Comparison of ENCODE assay signal across 1 cellular context in the genomic region with DNA sequence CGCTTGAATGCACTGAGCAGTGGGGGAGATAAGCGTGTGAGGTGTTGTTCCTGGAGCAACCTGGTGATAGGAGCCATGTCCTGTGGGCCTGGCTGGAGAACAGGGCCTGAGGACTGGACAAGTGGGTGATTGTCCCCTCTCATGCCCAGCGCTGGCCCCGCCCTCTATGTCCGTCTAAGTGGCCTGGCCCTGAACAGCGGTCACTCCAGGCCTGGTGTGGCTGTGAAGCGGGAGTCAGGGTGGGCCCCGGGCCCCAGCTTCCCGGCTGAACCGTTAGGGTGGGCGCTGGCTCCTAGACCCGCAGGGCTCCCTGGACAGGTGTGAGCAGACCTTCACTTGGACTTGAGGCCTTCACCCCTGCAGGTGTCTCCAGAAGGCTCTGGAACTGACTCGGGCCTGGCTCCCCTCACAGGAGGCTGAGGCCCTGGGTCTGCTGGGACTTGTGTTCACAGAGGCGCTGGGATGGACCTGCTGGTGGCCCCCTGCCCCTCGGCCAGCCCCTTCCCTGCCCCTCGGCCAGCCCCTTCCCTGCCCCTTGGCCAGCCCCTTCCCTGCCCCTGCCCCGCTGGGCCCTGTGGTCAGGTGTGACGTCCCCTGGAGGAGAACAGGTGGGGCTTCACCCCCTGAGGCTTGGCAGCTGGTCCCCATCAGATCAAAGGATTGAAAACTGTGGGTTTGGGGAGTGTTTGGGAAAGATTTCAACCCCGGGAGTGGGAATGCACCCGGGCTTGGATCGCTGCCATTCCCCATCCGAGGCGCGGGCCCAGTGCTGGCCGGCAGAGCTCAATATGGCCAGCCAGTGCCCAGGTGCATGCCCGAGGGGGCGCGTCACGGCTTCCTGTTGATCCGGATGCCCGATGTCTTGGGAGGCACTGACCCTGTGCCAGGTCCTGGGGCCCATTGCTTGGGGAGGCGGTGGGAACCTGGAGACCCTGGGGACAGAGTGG.
TF ChIP-seq lines count a peak whose summit lies in the region.

No MANE protein-coding gene starts in this region.

TF ChIP-seq in WTC11, 78 proteins besides CTCF, POLR2A, EP300 and RAD21:
- TF ChIP-seq, protein P1, sequence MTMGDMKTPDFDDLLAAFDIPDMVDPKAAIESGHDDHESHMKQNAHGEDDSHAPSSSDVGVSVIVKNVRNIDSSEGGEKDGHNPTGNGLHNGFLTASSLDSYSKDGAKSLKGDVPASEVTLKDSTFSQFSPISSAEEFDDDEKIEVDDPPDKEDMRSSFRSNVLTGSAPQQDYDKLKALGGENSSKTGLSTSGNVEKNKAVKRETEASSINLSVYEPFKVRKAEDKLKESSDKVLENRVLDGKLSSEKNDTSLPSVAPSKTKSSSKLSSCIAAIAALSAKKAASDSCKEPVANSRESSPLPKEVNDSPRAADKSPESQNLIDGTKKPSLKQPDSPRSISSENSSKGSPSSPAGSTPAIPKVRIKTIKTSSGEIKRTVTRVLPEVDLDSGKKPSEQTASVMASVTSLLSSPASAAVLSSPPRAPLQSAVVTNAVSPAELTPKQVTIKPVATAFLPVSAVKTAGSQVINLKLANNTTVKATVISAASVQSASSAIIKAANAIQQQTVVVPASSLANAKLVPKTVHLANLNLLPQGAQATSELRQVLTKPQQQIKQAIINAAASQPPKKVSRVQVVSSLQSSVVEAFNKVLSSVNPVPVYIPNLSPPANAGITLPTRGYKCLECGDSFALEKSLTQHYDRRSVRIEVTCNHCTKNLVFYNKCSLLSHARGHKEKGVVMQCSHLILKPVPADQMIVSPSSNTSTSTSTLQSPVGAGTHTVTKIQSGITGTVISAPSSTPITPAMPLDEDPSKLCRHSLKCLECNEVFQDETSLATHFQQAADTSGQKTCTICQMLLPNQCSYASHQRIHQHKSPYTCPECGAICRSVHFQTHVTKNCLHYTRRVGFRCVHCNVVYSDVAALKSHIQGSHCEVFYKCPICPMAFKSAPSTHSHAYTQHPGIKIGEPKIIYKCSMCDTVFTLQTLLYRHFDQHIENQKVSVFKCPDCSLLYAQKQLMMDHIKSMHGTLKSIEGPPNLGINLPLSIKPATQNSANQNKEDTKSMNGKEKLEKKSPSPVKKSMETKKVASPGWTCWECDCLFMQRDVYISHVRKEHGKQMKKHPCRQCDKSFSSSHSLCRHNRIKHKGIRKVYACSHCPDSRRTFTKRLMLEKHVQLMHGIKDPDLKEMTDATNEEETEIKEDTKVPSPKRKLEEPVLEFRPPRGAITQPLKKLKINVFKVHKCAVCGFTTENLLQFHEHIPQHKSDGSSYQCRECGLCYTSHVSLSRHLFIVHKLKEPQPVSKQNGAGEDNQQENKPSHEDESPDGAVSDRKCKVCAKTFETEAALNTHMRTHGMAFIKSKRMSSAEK (CRISPR knock-in tag; IDR thresholded peaks at IDR 0.05; ENCODE audit: borderline replicate concordance) = no peak
- no peak for TF ChIP-seq TEAD1 (CRISPR knock-in tag; IDR thresholded peaks at IDR 0.05)
- TF ChIP-seq MXD4 (CRISPR knock-in tag; IDR thresholded peaks at IDR 0.05; ENCODE audit: borderline replicate concordance) = no peak
- TF ChIP-seq, protein P2, sequence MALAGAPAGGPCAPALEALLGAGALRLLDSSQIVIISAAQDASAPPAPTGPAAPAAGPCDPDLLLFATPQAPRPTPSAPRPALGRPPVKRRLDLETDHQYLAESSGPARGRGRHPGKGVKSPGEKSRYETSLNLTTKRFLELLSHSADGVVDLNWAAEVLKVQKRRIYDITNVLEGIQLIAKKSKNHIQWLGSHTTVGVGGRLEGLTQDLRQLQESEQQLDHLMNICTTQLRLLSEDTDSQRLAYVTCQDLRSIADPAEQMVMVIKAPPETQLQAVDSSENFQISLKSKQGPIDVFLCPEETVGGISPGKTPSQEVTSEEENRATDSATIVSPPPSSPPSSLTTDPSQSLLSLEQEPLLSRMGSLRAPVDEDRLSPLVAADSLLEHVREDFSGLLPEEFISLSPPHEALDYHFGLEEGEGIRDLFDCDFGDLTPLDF (CRISPR knock-in tag; IDR thresholded peaks at IDR 0.05) = no peak
- no peak for TF ChIP-seq TCF7 (CRISPR knock-in tag; IDR thresholded peaks at IDR 0.05; ENCODE audit: low read depth)
- TF ChIP-seq, protein P3, sequence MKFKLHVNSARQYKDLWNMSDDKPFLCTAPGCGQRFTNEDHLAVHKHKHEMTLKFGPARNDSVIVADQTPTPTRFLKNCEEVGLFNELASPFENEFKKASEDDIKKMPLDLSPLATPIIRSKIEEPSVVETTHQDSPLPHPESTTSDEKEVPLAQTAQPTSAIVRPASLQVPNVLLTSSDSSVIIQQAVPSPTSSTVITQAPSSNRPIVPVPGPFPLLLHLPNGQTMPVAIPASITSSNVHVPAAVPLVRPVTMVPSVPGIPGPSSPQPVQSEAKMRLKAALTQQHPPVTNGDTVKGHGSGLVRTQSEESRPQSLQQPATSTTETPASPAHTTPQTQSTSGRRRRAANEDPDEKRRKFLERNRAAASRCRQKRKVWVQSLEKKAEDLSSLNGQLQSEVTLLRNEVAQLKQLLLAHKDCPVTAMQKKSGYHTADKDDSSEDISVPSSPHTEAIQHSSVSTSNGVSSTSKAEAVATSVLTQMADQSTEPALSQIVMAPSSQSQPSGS (CRISPR knock-in tag; IDR thresholded peaks at IDR 0.05; ENCODE audit: borderline replicate concordance, low read depth) = no peak
- TF ChIP-seq, protein P4, sequence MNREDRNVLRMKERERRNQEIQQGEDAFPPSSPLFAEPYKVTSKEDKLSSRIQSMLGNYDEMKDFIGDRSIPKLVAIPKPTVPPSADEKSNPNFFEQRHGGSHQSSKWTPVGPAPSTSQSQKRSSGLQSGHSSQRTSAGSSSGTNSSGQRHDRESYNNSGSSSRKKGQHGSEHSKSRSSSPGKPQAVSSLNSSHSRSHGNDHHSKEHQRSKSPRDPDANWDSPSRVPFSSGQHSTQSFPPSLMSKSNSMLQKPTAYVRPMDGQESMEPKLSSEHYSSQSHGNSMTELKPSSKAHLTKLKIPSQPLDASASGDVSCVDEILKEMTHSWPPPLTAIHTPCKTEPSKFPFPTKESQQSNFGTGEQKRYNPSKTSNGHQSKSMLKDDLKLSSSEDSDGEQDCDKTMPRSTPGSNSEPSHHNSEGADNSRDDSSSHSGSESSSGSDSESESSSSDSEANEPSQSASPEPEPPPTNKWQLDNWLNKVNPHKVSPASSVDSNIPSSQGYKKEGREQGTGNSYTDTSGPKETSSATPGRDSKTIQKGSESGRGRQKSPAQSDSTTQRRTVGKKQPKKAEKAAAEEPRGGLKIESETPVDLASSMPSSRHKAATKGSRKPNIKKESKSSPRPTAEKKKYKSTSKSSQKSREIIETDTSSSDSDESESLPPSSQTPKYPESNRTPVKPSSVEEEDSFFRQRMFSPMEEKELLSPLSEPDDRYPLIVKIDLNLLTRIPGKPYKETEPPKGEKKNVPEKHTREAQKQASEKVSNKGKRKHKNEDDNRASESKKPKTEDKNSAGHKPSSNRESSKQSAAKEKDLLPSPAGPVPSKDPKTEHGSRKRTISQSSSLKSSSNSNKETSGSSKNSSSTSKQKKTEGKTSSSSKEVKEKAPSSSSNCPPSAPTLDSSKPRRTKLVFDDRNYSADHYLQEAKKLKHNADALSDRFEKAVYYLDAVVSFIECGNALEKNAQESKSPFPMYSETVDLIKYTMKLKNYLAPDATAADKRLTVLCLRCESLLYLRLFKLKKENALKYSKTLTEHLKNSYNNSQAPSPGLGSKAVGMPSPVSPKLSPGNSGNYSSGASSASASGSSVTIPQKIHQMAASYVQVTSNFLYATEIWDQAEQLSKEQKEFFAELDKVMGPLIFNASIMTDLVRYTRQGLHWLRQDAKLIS (CRISPR knock-in tag; IDR thresholded peaks at IDR 0.05; ENCODE audit: borderline replicate concordance) = no peak
- no peak for TF ChIP-seq KAT7 (CRISPR knock-in tag; IDR thresholded peaks at IDR 0.05; ENCODE audit: borderline replicate concordance)
- TF ChIP-seq OVOL2 (CRISPR knock-in tag; IDR thresholded peaks at IDR 0.05; ENCODE audit: borderline replicate concordance) = no peak
- no peak for TF ChIP-seq NR1H2 (CRISPR knock-in tag; IDR thresholded peaks at IDR 0.05)
- no peak for TF ChIP-seq GRHL2 (CRISPR knock-in tag; IDR thresholded peaks at IDR 0.05; ENCODE audit: insufficient replicate concordance, severe bottlenecking)
- TF ChIP-seq FOXP1 (CRISPR knock-in tag; IDR thresholded peaks at IDR 0.05; ENCODE audit: borderline replicate concordance) = no peak
